ENCODE assay signal across 19 cellular contexts in the genomic region with DNA sequence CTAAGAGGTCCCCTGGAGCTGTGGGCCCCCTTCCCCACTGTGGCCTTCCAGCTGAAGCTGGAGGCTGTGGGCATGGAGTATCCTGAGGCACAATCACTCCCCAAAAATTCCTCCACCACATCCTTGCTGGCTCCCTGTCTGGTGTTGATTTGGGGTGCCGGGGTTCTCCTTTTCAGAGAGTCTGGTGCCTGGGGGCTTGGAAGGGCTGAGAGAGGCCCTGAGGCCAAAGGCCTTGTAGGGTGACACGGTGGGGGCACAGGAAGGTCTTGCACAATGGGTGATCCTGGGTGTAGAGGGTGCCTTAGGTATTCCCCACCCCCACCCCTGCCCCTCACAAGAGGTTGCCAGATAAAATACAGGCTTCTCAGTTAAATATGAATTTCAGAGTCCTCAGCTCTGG. TPM values are rescaled to one million over a fixed set of nuclear protein-coding genes. Genes with fewer than 3 reads are reported as not detected.
A peak's percentile ranks its signal among the peaks of the same experiment; 100 is the strongest.
DNase-seq lines count a peak whose midpoint lies in the region; ATAC-seq, FAIRE-seq and TF ChIP-seq lines count a peak whose summit lies in the region.
"Had no signal": no experiment of that assay in that cellular context is flagged by ENCODE, and none has a peak within 500 bp of the region (broad histone marks: within the 10 kb centered on the region; RNA-seq: fewer than 3 reads in every experiment).

No MANE protein-coding gene starts in this region.

- H3K4me3 Mint-ChIP-seq in MCF 10A (ENCODE audit: unreplicated experiment) (no peak overlapping the region), activated B cell treated with CpG ODN at 0.5 μM for 24 hours (no peak overlapping the region)
- H3K4me3 Mint-ChIP-seq: CD8-positive, alpha-beta memory T cell had no signal

- H3K79me2 ChIP-seq in mammary epithelial cell (ENCODE audit: insufficient read depth, low read length) (no peaks in the 10 kb centered on the region), keratinocyte (ENCODE audit: control insufficient read depth, insufficient read depth, low read length) (no peaks in the 10 kb centered on the region)

- H2AFZ ChIP-seq in mammary epithelial cell (ENCODE audit: low read depth, low read length) (no peak overlapping the region), keratinocyte (ENCODE audit: control insufficient read depth, low read length) (no peak overlapping the region)

- TF ChIP-seq EP300 in gastroesophageal sphincter (IDR thresholded peaks at IDR 0.05): no peak

- no peak overlapping the region for H3K9ac ChIP-seq in mammary epithelial cell (ENCODE audit: insufficient read depth, low read length)
- peak overlapping the region; percentile 58 for H3K9ac ChIP-seq in keratinocyte (ENCODE audit: control insufficient read depth, extremely low read depth, insufficient read depth, low read length)
- H3K9ac ChIP-seq: BLaER1 had no signal

- ATAC-seq in activated B cell treated with CpG ODN at 0.5 μM for 24 hours (ENCODE audit: low read depth) (no peak), gastroesophageal sphincter (no peak)
- ATAC-seq: GM12878, K562 had no signal

- DNase-seq in mammary epithelial cell (no peak), MCF 10A (ENCODE audit: unreplicated experiment) (no peak), activated B cell treated with CpG ODN at 0.5 μM for 24 hours (peak; percentile 9), keratinocyte (ENCODE audit: low read depth, low spot score) (no peak), ureter (ENCODE audit: low spot score) (peak; percentile 31), MV-4-11 (lab: John Stamatoyannopoulos, UW) (no peak), NCI-H446 (lab: John Stamatoyannopoulos, UW) (no peak)
- DNase-seq: CD8-positive, alpha-beta memory T cell; DMS79 treated with DMSO at 0.1 percent for 48 hours; GDM1; HCEC 1CT; NCI-H1048; NCI-H1436 treated with DMSO at 0.1 percent for 48 hours; NCI-H2081; NCI-H510A treated with DMSO at 0.1 percent for 48 hours had no signal

- CTCF ChIA-PET in mammary epithelial cell (lab: Charles Lee; ENCODE audit: low non-redundant PET) (no interaction called here), MCF 10A (lab: Yijun Ruan, JAX) (interaction anchor here (1.2 to 1.3 kb wide), 3 partner anchors 12 to 38 kb away, joined by 3 to 6 read pairs (median 6); no protein-coding TSS in a partner anchor), activated B cell treated with CpG ODN at 0.5 μM for 24 hours (lab: Charles Lee) (no interaction called here)

- POLR2A ChIA-PET in MCF 10A (lab: Yijun Ruan, JAX) (no interaction called here), activated B cell treated with CpG ODN at 0.5 μM for 24 hours (lab: Charles Lee) (no interaction called here)

- H3K36me3 Mint-ChIP-seq in MCF 10A (ENCODE audit: insufficient read depth, unreplicated experiment): no peaks in the 10 kb centered on the region
- H3K36me3 Mint-ChIP-seq in activated B cell treated with CpG ODN at 0.5 μM for 24 hours (ENCODE audit: low read depth): no peaks in the 10 kb centered on the region

- H3K4me3 ChIP-seq in mammary epithelial cell (replicated peaks in 1 of 3; ENCODE audit: insufficient read depth in 1 of 3, low read depth in 2 of 3, low read length in 3 of 3): no peak overlapping the region
- H3K4me3 ChIP-seq in keratinocyte (ENCODE audit: control insufficient read depth in 2 of 3, extremely low read depth in 1 of 3, insufficient read depth in 2 of 3, low read depth in 1 of 3, low read length in 3 of 3): peak overlapping the region in 1 of 3 experiments; percentile 19
- H3K4me3 ChIP-seq in gastroesophageal sphincter: no peak overlapping the region
- H3K4me3 ChIP-seq: BLaER1, GM12878, K562 had no signal

- H3K9me1 ChIP-seq in keratinocyte (ENCODE audit: control insufficient read depth, extremely low read depth, insufficient read depth, low read length): no peaks in the 10 kb centered on the region

- H3K4me2 ChIP-seq in mammary epithelial cell (ENCODE audit: insufficient read depth, low read depth, low read length) (no peak overlapping the region), keratinocyte (ENCODE audit: control insufficient read depth, extremely low read depth, insufficient read depth, low read depth, low read length) (peak overlapping the region; percentile 52)
- H3K4me2 ChIP-seq: BLaER1 had no signal

- BruUV-seq in mammary epithelial cell (replicated peaks; lab: Mats Ljungman, UMichigan): no TSS peak
- BruUV-seq in MCF 10A (replicated peaks; lab: Mats Ljungman, UMichigan): no TSS peak

- H3K27ac Mint-ChIP-seq in MCF 10A (ENCODE audit: low read depth, unreplicated experiment) (no peak overlapping the region), activated B cell treated with CpG ODN at 0.5 μM for 24 hours (no peak overlapping the region)

- TF ChIP-seq CTCF in mammary epithelial cell (conservative IDR thresholded peaks at IDR 0.05 in 1 of 2, IDR thresholded peaks at IDR 0.05 in 1 of 2; ENCODE audit: extremely low read depth in 1 of 2, insufficient read depth in 1 of 2, low read depth in 1 of 2, low read length in 2 of 2) (no peak), MCF 10A (IDR thresholded peaks at IDR 0.05; ENCODE audit: unreplicated experiment) (no peak), activated B cell treated with CpG ODN at 0.5 μM for 24 hours (IDR thresholded peaks at IDR 0.05) (no peak), keratinocyte (optimal IDR thresholded peaks at IDR 0.05 in 1 of 3, IDR thresholded peaks at IDR 0.05 in 1 of 3, conservative IDR thresholded peaks at IDR 0.05 in 1 of 3; ENCODE audit: extremely low read depth in 1 of 3, insufficient read depth in 2 of 3, low read length in 3 of 3) (no peak), gastroesophageal sphincter (IDR thresholded peaks at IDR 0.05) (no peak)

- no peaks in the 10 kb centered on the region for H3K9me3 ChIP-seq in mammary epithelial cell (replicated peaks; ENCODE audit: insufficient read depth, low read length)
- no peaks in the 10 kb centered on the region for H3K9me3 ChIP-seq in keratinocyte (ENCODE audit: control insufficient read depth, low read depth, low read length)
- H3K9me3 ChIP-seq in gastroesophageal sphincter: no peaks in the 10 kb centered on the region

- in situ Hi-C loops in mammary epithelial cell (cut with MboI; ENCODE audit: low sequenced_read_pairs in 2 of 2): no loop called here

- H3K27ac ChIP-seq in mammary epithelial cell (ENCODE audit: insufficient read depth, low read depth, low read length): peak overlapping the region; percentile 21
- H3K27ac ChIP-seq in keratinocyte (ENCODE audit: control insufficient read depth, insufficient read depth, low read length): peak overlapping the region; percentile 71
- H3K27ac ChIP-seq in gastroesophageal sphincter: no peak overlapping the region
- H3K27ac ChIP-seq: BLaER1 had no signal

- no peak for FAIRE-seq in keratinocyte (lab: Jason Lieb, UNC)
- FAIRE-seq: GM12878, K562 had no signal

- H3K27me3 ChIP-seq in mammary epithelial cell (ENCODE audit: insufficient read depth, low read length) (no peaks in the 10 kb centered on the region), keratinocyte (ENCODE audit: control insufficient read depth, extremely low read depth, insufficient read depth, low read length) (no peaks in the 10 kb centered on the region), gastroesophageal sphincter (no peaks in the 10 kb centered on the region)
- H3K27me3 ChIP-seq: BLaER1 had no signal

- peaks cover 6% of the 10 kb centered on the region for H3K9me3 Mint-ChIP-seq in MCF 10A (ENCODE audit: unreplicated experiment)
- peaks cover 6% of the 10 kb centered on the region for H3K9me3 Mint-ChIP-seq in activated B cell treated with CpG ODN at 0.5 μM for 24 hours

- H3K4me1 ChIP-seq in mammary epithelial cell (ENCODE audit: insufficient read depth, low read length) (peaks cover 59% of the 10 kb centered on the region), keratinocyte (ENCODE audit: control insufficient read depth, extremely low read depth, insufficient read depth, low read length) (peaks cover 69% of the 10 kb centered on the region), gastroesophageal sphincter (no peaks in the 10 kb centered on the region)

- H3K4me1 Mint-ChIP-seq in MCF 10A (ENCODE audit: insufficient read depth, unreplicated experiment) (peaks cover 21% of the 10 kb centered on the region), activated B cell treated with CpG ODN at 0.5 μM for 24 hours (peaks cover 10% of the 10 kb centered on the region)

- no peaks in the 10 kb centered on the region for H4K20me1 ChIP-seq in mammary epithelial cell (ENCODE audit: insufficient read depth, low read length)
- no peaks in the 10 kb centered on the region for H4K20me1 ChIP-seq in keratinocyte (ENCODE audit: control insufficient read depth, extremely low read depth, insufficient read depth, low read length)
- H4K20me1 ChIP-seq: BLaER1 had no signal

- H3K27me3 Mint-ChIP-seq in MCF 10A (ENCODE audit: insufficient read depth, unreplicated experiment): no peaks in the 10 kb centered on the region
- H3K27me3 Mint-ChIP-seq in activated B cell treated with CpG ODN at 0.5 μM for 24 hours: peaks cover under 1% of the 10 kb centered on the region
- H3K27me3 Mint-ChIP-seq: CD8-positive, alpha-beta memory T cell had no signal

- no peak for TF ChIP-seq POLR2A in gastroesophageal sphincter (IDR thresholded peaks at IDR 0.05)

- dilution Hi-C loops in mammary epithelial cell (cut with HindIII; ENCODE audit: low sequenced_read_pairs) (no loop called here), keratinocyte (cut with MboI; ENCODE audit: extremely low pct_ligation_motif_present, low sequenced_read_pairs) (no loop called here)

- intact Hi-C loops in mammary epithelial cell (cut with micrococcal nuclease) (loop anchor here (1.0 kb wide), 1 partner anchor 12 kb away; no protein-coding TSS in a partner anchor), MCF 10A (cut with micrococcal nuclease) (no loop called here), activated B cell treated with CpG ODN at 0.5 μM for 24 hours (cut with micrococcal nuclease) (no loop called here)

- WGBS in mammary epithelial cell (ENCODE audit: low coverage, missing lambda C conversion rate): 75% methylated on average over 2 of the region's 2 CpGs
- 80% methylated on average over 1 of the region's 2 CpGs; no CpG with 5 or more reads in 1 of the 2 donors for WGBS in gastroesophageal sphincter (ENCODE audit: low coverage in 1 of 2), 2 donors

- no peaks in the 10 kb centered on the region for H3K36me3 ChIP-seq in mammary epithelial cell (ENCODE audit: insufficient read depth, low read length)
- H3K36me3 ChIP-seq in keratinocyte (ENCODE audit: control insufficient read depth in 2 of 2, extremely low read depth in 1 of 2, insufficient read depth in 2 of 2, low read length in 2 of 2): no peaks in the 10 kb centered on the region
- no peaks in the 10 kb centered on the region for H3K36me3 ChIP-seq in gastroesophageal sphincter
- H3K36me3 ChIP-seq: BLaER1 had no signal

RNA-seq across cellular contexts. Expression of gene VEGFA, which starts 33.2 kb away (rescaled TPM):
- total RNA-seq in mammary epithelial cell (100 to 1,000 TPM; 161 to 313 TPM), MCF 10A (2022) (265 and 366 TPM in 2 replicates), activated B cell treated with CpG ODN at 0.5 μM for 24 hours (29.0 and 31.3 TPM in 2 replicates), ureter (261 TPM), gastroesophageal sphincter (10 to 100 TPM; 32.2 to 66.2 (median 40.1) TPM)
- polyA plus RNA-seq in mammary epithelial cell (196 TPM), keratinocyte (91.3 to 191 TPM (median 149 TPM) in 3 replicates)
- polyA minus RNA-seq in mammary epithelial cell (634 TPM), keratinocyte (142 to 449 TPM (median 209 TPM) in 3 replicates)
- 77.1 TPM for polyA plus RNA-seq in keratinocyte (2011; ENCODE audit: low read depth)
- polyA plus RNA-seq in keratinocyte (2011; cell fraction: cytosol; rRNA removed): 40.0 and 40.3 TPM in 2 replicates
- 532 and 640 TPM in 2 replicates for polyA plus RNA-seq in keratinocyte (2011; cell fraction: nucleus; rRNA removed)
- polyA plus RNA-seq in keratinocyte (2012; ENCODE audit: low replicate concordance): 59.3 and 124 TPM in 2 replicates
- 20.7 TPM for polyA minus RNA-seq in keratinocyte (2011; cell fraction: cytosol; rRNA and poly(A)+ RNA removed)
- polyA minus RNA-seq in keratinocyte (2011; cell fraction: nucleus; rRNA and poly(A)+ RNA removed): 96.5 and 113 TPM in 2 replicates
- polyA plus RNA-seq: CD8-positive, alpha-beta memory T cell had no signal

RNA-seq across cellular contexts. Expression of gene MRPS18A, which starts 49.3 kb away (rescaled TPM):
- total RNA-seq in mammary epithelial cell: 10 to 100 TPM; 27.0 to 49.0 TPM
- 63.7 TPM for polyA plus RNA-seq in mammary epithelial cell
- 39.5 TPM for polyA minus RNA-seq in mammary epithelial cell
- 69.1 and 79.5 TPM in 2 replicates for total RNA-seq in MCF 10A (2022)
- 57.0 and 59.1 TPM in 2 replicates for total RNA-seq in activated B cell treated with CpG ODN at 0.5 μM for 24 hours
- polyA plus RNA-seq in keratinocyte: 48.8 to 62.8 TPM (median 54.5 TPM) in 3 replicates
- 15.7 TPM for polyA plus RNA-seq in keratinocyte (2011; ENCODE audit: low read depth)
- polyA plus RNA-seq in keratinocyte (2011; cell fraction: cytosol; rRNA removed): 40.7 and 52.6 TPM in 2 replicates
- 37.2 and 42.3 TPM in 2 replicates for polyA plus RNA-seq in keratinocyte (2011; cell fraction: nucleus; rRNA removed)
- polyA plus RNA-seq in keratinocyte (2012; ENCODE audit: low replicate concordance): 39.8 and 53.6 TPM in 2 replicates
- polyA minus RNA-seq in keratinocyte: 54.2 to 64.3 TPM (median 59.7 TPM) in 3 replicates
- 31.3 TPM for polyA minus RNA-seq in keratinocyte (2011; cell fraction: cytosol; rRNA and poly(A)+ RNA removed)
- polyA minus RNA-seq in keratinocyte (2011; cell fraction: nucleus; rRNA and poly(A)+ RNA removed): 16.5 and 25.8 TPM in 2 replicates
- total RNA-seq in ureter: 41.8 TPM
- 10 to 100 TPM; 36.3 to 47.3 (median 38.6) TPM for total RNA-seq in gastroesophageal sphincter

Comparison
In these comparisons a context has a peak if more than half of its experiments do, and no peak if none do; other contexts are left out.
1. DNase-seq: peak in activated B cell treated with CpG ODN at 0.5 μM for 24 hours (single experiment) and ureter (single experiment); none in mammary epithelial cell (single experiment), MCF 10A (single experiment), keratinocyte (single experiment), MV-4-11 (single experiment) and NCI-H446 (0 of 2).
2. H3K27ac ChIP-seq: peak in mammary epithelial cell (single experiment) and keratinocyte (single experiment); none in gastroesophageal sphincter (0 of 4).